8 cellular contexts compared by ENCODE assay signal in genomic region chr2:71100195-71100964, GRCh38. TPM values are rescaled to one million over a fixed set of nuclear protein-coding genes. Genes with fewer than 3 reads are reported as not detected.
DNase-seq lines count a peak whose midpoint lies in the region; ATAC-seq and TF ChIP-seq lines count a peak whose summit lies in the region.

No MANE protein-coding gene starts in this region.

- no peak overlapping the region for H3K27ac Mint-ChIP-seq in activated naive CD4-positive, alpha-beta T cell treated with anti-CD3 and anti-CD28 coated beads for 36 hours

- intact Hi-C loops in activated naive CD4-positive, alpha-beta T cell treated with anti-CD3 and anti-CD28 coated beads for 36 hours (cut with micrococcal nuclease) = loop anchor here (1.0 to 2.0 kb wide), 5 partner anchors 28 to 77 kb away; partner anchors contain the start of genes MCEE and MPHOSPH10

- H3K36me3 ChIP-seq in cardiac muscle cell = no peaks in the 10 kb centered on the region

- no peak overlapping the region for H3K4me3 Mint-ChIP-seq in activated naive CD4-positive, alpha-beta T cell treated with anti-CD3 and anti-CD28 coated beads for 36 hours

- in situ Hi-C loops in KBM-7 (cut with MboI; ENCODE audit: low pct_unique_long_range_greater_than_20kb, low sequenced_read_pairs) = no loop called here

- H3K9me3 Mint-ChIP-seq in activated naive CD4-positive, alpha-beta T cell treated with anti-CD3 and anti-CD28 coated beads for 36 hours = peaks cover under 1% of the 10 kb centered on the region

- H3K4me1 Mint-ChIP-seq in activated naive CD4-positive, alpha-beta T cell treated with anti-CD3 and anti-CD28 coated beads for 36 hours (ENCODE audit: low read depth) = peaks cover 3% of the 10 kb centered on the region

- H3K27ac ChIP-seq in RWPE1 (no peak overlapping the region), cardiac muscle cell (no peak overlapping the region)

- no peaks in the 10 kb centered on the region for H3K9me3 ChIP-seq in cardiac muscle cell (ENCODE audit: low read depth)

- TF ChIP-seq CTCF in RWPE1 (conservative IDR thresholded peaks at IDR 0.05; ENCODE audit: low read depth) (peak; percentile 81), cardiac muscle cell (IDR thresholded peaks at IDR 0.05; ENCODE audit: low read depth, low read length) (peak; percentile 69)

- POLR2A ChIA-PET in RWPE1 (lab: Yijun Ruan, JAX; ENCODE audit: low non-redundant PET) = no interaction called here

- H3K36me3 Mint-ChIP-seq in activated naive CD4-positive, alpha-beta T cell treated with anti-CD3 and anti-CD28 coated beads for 36 hours (ENCODE audit: low read depth) = no peaks in the 10 kb centered on the region

- CTCF ChIA-PET in RWPE1 (lab: Yijun Ruan, JAX) = interaction anchor here (0.7 to 1.5 kb wide), 6 partner anchors 10 to 542 kb away, joined by 3 to 7 read pairs (median 4); no protein-coding TSS in a partner anchor
- CTCF ChIA-PET in activated naive CD4-positive, alpha-beta T cell treated with anti-CD3 and anti-CD28 coated beads for 36 hours (lab: Charles Lee) = interaction anchor here (0.7 to 3.2 kb wide), 25 partner anchors 9 to 231 kb away, joined by 3 to 30 read pairs (median 5); partner anchors contain the start of genes MCEE, MPHOSPH10, NAGK and ZNF638

- peaks cover 3% of the 10 kb centered on the region for H3K27me3 Mint-ChIP-seq in activated naive CD4-positive, alpha-beta T cell treated with anti-CD3 and anti-CD28 coated beads for 36 hours (ENCODE audit: low read depth)

- ATAC-seq in GM18861 (IDR thresholded peaks at IDR 0.05; ENCODE audit: unreplicated experiment) = no peak

- H3K4me3 ChIP-seq in cardiac muscle cell = no peak overlapping the region

- H3K4me1 ChIP-seq in cardiac muscle cell (ENCODE audit: low read depth) = no peaks in the 10 kb centered on the region

- no peaks in the 10 kb centered on the region for H3K27me3 ChIP-seq in cardiac muscle cell

- peak; percentile 86 for DNase-seq in GM03348 (ENCODE audit: low spot score)
- DNase-seq in KBM-7 = peak; percentile 70
- DNase-seq in RWPE1 (ENCODE audit: low spot score) = peak; percentile 72
- DNase-seq in activated naive CD4-positive, alpha-beta T cell treated with anti-CD3 and anti-CD28 coated beads for 36 hours = peak; percentile 75
- peak; percentile 59 to 76 for DNase-seq in cardiac muscle cell (ENCODE audit: low read depth in 1 of 2, low spot score in 1 of 2)
- peak; percentile 23 for DNase-seq in retina
- no peak for DNase-seq in T1000 (lab: John Stamatoyannopoulos, UW)

RNA-seq across cellular contexts. Expression of gene MCEE, which starts 29.6 kb away (rescaled TPM):
- 10 to 100 TPM; 14.0 to 15.8 TPM for total RNA-seq in activated naive CD4-positive, alpha-beta T cell treated with anti-CD3 and anti-CD28 coated beads for 36 hours
- total RNA-seq in cardiac muscle cell = 32.7 and 32.8 TPM in 2 replicates
- 51.1 and 57.5 TPM in 2 replicates for polyA plus RNA-seq in cardiac muscle cell

RNA-seq across cellular contexts. Expression of gene MPHOSPH10, which starts 30.1 kb away (rescaled TPM):
- 10 to 100 TPM; 27.0 to 32.3 TPM for total RNA-seq in activated naive CD4-positive, alpha-beta T cell treated with anti-CD3 and anti-CD28 coated beads for 36 hours
- 20.8 and 33.1 TPM in 2 replicates for total RNA-seq in cardiac muscle cell
- polyA plus RNA-seq in cardiac muscle cell = 32.7 and 37.7 TPM in 2 replicates

RNA-seq across cellular contexts. Expression of gene NAGK, which starts 31.9 kb away (rescaled TPM):
- 10 to 100 TPM; 33.2 to 38.3 TPM for total RNA-seq in activated naive CD4-positive, alpha-beta T cell treated with anti-CD3 and anti-CD28 coated beads for 36 hours
- 49.3 and 57.4 TPM in 2 replicates for total RNA-seq in cardiac muscle cell
- polyA plus RNA-seq in cardiac muscle cell = 75.9 and 129 TPM in 2 replicates
